In genomic region chr13:28548468-28548867, GRCh38 we compare ENCODE assay signal across 3 cellular contexts.
TF ChIP-seq lines count a peak whose summit lies in the region.

No MANE protein-coding gene starts in this region.

TF ChIP-seq in GM23338, 12 proteins besides CTCF, POLR2A, EP300 and RAD21:
- TF ChIP-seq JUNB (IDR thresholded peaks at IDR 0.05; ENCODE audit: unreplicated experiment) = no peak
- no peak for TF ChIP-seq ZNF114 (CRISPR knock-in tag; IDR thresholded peaks at IDR 0.05)
- TF ChIP-seq, protein P1, sequence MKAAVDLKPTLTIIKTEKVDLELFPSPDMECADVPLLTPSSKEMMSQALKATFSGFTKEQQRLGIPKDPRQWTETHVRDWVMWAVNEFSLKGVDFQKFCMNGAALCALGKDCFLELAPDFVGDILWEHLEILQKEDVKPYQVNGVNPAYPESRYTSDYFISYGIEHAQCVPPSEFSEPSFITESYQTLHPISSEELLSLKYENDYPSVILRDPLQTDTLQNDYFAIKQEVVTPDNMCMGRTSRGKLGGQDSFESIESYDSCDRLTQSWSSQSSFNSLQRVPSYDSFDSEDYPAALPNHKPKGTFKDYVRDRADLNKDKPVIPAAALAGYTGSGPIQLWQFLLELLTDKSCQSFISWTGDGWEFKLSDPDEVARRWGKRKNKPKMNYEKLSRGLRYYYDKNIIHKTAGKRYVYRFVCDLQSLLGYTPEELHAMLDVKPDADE (IDR thresholded peaks at IDR 0.05) = no peak
TF ChIP-seq in GM23338: peak in this region for 0.

TF ChIP-seq in K562, 482 proteins besides CTCF, POLR2A, EP300 and RAD21:
- TF ChIP-seq NR2C1 (IDR thresholded peaks at IDR 0.05) = peak; percentile 31; the same call in 1 of the 2 replicates
- TF ChIP-seq NR2C1 (tag; IDR thresholded peaks at IDR 0.05) = 0 out of 2 replicates have a peak, but pooled peaks have one; percentile 35
- TF ChIP-seq, protein P2, sequence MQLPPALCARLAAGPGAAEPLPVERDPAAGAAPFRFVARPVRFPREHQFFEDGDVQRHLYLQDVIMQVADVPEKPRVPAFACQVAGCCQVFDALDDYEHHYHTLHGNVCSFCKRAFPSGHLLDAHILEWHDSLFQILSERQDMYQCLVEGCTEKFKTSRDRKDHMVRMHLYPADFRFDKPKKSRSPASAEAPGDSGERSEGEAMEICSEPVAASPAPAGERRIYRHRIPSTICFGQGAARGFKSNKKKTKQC (CRISPR knock-in tag; IDR thresholded peaks at IDR 0.05) = no peak
- peak; percentile 14; the same call in 1 of the 2 replicates for TF ChIP-seq SPI1 (IDR thresholded peaks at IDR 0.05; ENCODE audit: borderline replicate concordance, low read depth, low read length)
- TF ChIP-seq ARNT (IDR thresholded peaks at IDR 0.05) = no peak
- no peak for TF ChIP-seq PURB (CRISPR knock-in tag; IDR thresholded peaks at IDR 0.05; ENCODE audit: low read depth)
- no peak for TF ChIP-seq GATA2 (CRISPR knock-in tag; IDR thresholded peaks at IDR 0.05)

TF ChIP-seq in WTC11, 78 proteins besides CTCF, POLR2A, EP300 and RAD21 (continued from another document):
- TF ChIP-seq ATF6 (CRISPR knock-in tag; IDR thresholded peaks at IDR 0.05) = no peak
- no peak for TF ChIP-seq ZNF423 (CRISPR knock-in tag; IDR thresholded peaks at IDR 0.05)
- no peak for TF ChIP-seq ESRRA (CRISPR knock-in tag; IDR thresholded peaks at IDR 0.05; ENCODE audit: borderline replicate concordance)
- no peak for TF ChIP-seq OVOL2 (CRISPR knock-in tag; IDR thresholded peaks at IDR 0.05; ENCODE audit: borderline replicate concordance)
- no peak for TF ChIP-seq NFYB (CRISPR knock-in tag; conservative IDR thresholded peaks at IDR 0.05; ENCODE audit: low read depth)
- no peak for TF ChIP-seq MYBL2 (CRISPR knock-in tag; IDR thresholded peaks at IDR 0.05)
- no peak for TF ChIP-seq ZNF263 (CRISPR knock-in tag; IDR thresholded peaks at IDR 0.05; ENCODE audit: low read depth)
- TF ChIP-seq USF1 (CRISPR knock-in tag; IDR thresholded peaks at IDR 0.05) = no peak
- TF ChIP-seq, protein P3, sequence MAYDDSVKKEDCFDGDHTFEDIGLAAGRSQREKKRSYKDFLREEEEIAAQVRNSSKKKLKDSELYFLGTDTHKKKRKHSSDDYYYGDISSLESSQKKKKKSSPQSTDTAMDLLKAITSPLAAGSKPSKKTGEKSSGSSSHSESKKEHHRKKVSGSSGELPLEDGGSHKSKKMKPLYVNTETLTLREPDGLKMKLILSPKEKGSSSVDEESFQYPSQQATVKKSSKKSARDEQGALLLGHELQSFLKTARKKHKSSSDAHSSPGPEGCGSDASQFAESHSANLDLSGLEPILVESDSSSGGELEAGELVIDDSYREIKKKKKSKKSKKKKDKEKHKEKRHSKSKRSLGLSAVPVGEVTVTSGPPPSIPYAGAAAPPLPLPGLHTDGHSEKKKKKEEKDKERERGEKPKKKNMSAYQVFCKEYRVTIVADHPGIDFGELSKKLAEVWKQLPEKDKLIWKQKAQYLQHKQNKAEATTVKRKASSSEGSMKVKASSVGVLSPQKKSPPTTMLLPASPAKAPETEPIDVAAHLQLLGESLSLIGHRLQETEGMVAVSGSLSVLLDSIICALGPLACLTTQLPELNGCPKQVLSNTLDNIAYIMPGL (CRISPR knock-in tag; IDR thresholded peaks at IDR 0.05) = no peak
- TF ChIP-seq ZNF425 (CRISPR knock-in tag; conservative IDR thresholded peaks at IDR 0.05) = no peak
- TF ChIP-seq CREB1 (CRISPR knock-in tag; IDR thresholded peaks at IDR 0.05) = no peak
- no peak for TF ChIP-seq ATF1 (CRISPR knock-in tag; IDR thresholded peaks at IDR 0.05)
- TF ChIP-seq CREM (CRISPR knock-in tag; IDR thresholded peaks at IDR 0.05) = no peak
- TF ChIP-seq ZSCAN18 (CRISPR knock-in tag; IDR thresholded peaks at IDR 0.05) = no peak
- TF ChIP-seq, protein P4, sequence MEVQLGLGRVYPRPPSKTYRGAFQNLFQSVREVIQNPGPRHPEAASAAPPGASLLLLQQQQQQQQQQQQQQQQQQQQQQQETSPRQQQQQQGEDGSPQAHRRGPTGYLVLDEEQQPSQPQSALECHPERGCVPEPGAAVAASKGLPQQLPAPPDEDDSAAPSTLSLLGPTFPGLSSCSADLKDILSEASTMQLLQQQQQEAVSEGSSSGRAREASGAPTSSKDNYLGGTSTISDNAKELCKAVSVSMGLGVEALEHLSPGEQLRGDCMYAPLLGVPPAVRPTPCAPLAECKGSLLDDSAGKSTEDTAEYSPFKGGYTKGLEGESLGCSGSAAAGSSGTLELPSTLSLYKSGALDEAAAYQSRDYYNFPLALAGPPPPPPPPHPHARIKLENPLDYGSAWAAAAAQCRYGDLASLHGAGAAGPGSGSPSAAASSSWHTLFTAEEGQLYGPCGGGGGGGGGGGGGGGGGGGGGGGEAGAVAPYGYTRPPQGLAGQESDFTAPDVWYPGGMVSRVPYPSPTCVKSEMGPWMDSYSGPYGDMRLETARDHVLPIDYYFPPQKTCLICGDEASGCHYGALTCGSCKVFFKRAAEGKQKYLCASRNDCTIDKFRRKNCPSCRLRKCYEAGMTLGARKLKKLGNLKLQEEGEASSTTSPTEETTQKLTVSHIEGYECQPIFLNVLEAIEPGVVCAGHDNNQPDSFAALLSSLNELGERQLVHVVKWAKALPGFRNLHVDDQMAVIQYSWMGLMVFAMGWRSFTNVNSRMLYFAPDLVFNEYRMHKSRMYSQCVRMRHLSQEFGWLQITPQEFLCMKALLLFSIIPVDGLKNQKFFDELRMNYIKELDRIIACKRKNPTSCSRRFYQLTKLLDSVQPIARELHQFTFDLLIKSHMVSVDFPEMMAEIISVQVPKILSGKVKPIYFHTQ (CRISPR knock-in tag; IDR thresholded peaks at IDR 0.05) = no peak
- TF ChIP-seq TP53 (CRISPR knock-in tag; IDR thresholded peaks at IDR 0.05) = no peak
- no peak for TF ChIP-seq TCF7 (CRISPR knock-in tag; IDR thresholded peaks at IDR 0.05; ENCODE audit: low read depth)
- TF ChIP-seq, protein P5, sequence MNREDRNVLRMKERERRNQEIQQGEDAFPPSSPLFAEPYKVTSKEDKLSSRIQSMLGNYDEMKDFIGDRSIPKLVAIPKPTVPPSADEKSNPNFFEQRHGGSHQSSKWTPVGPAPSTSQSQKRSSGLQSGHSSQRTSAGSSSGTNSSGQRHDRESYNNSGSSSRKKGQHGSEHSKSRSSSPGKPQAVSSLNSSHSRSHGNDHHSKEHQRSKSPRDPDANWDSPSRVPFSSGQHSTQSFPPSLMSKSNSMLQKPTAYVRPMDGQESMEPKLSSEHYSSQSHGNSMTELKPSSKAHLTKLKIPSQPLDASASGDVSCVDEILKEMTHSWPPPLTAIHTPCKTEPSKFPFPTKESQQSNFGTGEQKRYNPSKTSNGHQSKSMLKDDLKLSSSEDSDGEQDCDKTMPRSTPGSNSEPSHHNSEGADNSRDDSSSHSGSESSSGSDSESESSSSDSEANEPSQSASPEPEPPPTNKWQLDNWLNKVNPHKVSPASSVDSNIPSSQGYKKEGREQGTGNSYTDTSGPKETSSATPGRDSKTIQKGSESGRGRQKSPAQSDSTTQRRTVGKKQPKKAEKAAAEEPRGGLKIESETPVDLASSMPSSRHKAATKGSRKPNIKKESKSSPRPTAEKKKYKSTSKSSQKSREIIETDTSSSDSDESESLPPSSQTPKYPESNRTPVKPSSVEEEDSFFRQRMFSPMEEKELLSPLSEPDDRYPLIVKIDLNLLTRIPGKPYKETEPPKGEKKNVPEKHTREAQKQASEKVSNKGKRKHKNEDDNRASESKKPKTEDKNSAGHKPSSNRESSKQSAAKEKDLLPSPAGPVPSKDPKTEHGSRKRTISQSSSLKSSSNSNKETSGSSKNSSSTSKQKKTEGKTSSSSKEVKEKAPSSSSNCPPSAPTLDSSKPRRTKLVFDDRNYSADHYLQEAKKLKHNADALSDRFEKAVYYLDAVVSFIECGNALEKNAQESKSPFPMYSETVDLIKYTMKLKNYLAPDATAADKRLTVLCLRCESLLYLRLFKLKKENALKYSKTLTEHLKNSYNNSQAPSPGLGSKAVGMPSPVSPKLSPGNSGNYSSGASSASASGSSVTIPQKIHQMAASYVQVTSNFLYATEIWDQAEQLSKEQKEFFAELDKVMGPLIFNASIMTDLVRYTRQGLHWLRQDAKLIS (CRISPR knock-in tag; IDR thresholded peaks at IDR 0.05; ENCODE audit: borderline replicate concordance) = no peak
